9 cellular contexts compared by ENCODE assay signal in the genomic region with DNA sequence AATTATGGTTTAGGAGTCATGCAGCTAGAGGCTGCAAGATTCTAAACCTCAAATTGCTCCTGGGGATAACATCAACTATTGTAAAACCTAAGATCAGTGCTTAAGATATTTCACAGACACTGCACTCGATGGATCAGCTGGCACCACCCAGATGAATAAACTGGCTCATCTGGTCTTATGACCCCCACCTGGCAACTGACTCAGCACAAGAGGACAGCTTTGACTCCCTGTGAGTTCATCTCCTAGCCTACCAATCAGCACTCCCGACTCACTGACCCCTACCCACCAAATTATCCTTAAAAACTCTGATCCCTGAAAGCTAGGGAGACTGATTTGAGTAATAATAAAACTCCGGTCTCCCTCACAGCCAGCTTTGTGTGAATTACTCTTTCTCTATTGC. TPM values are rescaled to one million over a fixed set of nuclear protein-coding genes. Genes with fewer than 3 reads are reported as not detected.
DNase-seq lines count a peak whose midpoint lies in the region; ATAC-seq, FAIRE-seq and TF ChIP-seq lines count a peak whose summit lies in the region.
"Had no signal": no experiment of that assay in that cellular context is flagged by ENCODE, and none has a peak within 500 bp of the region (broad histone marks: within the 10 kb centered on the region; RNA-seq: fewer than 3 reads in every experiment).

No MANE protein-coding gene starts in this region.

- H3K36me3 Mint-ChIP-seq in Caco-2 (ENCODE audit: insufficient read depth, unreplicated experiment), result no peaks in the 10 kb centered on the region
- H3K36me3 Mint-ChIP-seq in neural progenitor cell, result peaks cover 16% of the 10 kb centered on the region

- no TSS peak for BruUV-seq in Caco-2 (replicated peaks; lab: Mats Ljungman, UMichigan)

- no peaks in the 10 kb centered on the region for H3K9me2 ChIP-seq in Karpas-422 (replicated peaks; ENCODE audit: insufficient read depth, low read length)

- H3K27ac Mint-ChIP-seq in Caco-2 (ENCODE audit: unreplicated experiment) (peak overlapping the region; percentile 10), neural progenitor cell (no peak overlapping the region)

- peak overlapping the region; percentile 72 for H3K4me3 ChIP-seq in Caco-2 (ENCODE audit: low read depth, low read length)
- peak overlapping the region; percentile 86 for H3K4me3 ChIP-seq in Karpas-422 (ENCODE audit: low read length)
- no peak overlapping the region for H3K4me3 ChIP-seq in bronchial epithelial cell (ENCODE audit: low read depth, low read length)
- H3K4me3 ChIP-seq in neural progenitor cell, result no peak overlapping the region

- CTCF ChIA-PET in Caco-2 (lab: Charles Lee), result interaction anchor here (1.4 to 2.0 kb wide), 3 partner anchors 412 to 460 kb away, joined by 7 to 14 read pairs (median 14); partner anchors contain the start of gene ZW10

- H3K9me3 Mint-ChIP-seq in Caco-2 (ENCODE audit: unreplicated experiment) (no peaks in the 10 kb centered on the region), neural progenitor cell (no peaks in the 10 kb centered on the region)

- ATAC-seq in GM21360 (IDR thresholded peaks at IDR 0.05; ENCODE audit: unreplicated experiment), result no peak
- no peak for ATAC-seq in HG03139 (IDR thresholded peaks at IDR 0.05; ENCODE audit: unreplicated experiment)

- POLR2A ChIA-PET in Caco-2 (lab: Charles Lee), result interaction anchor here (0.6 to 1.2 kb wide), 4 partner anchors 12 to 412 kb away, joined by 3 to 18 read pairs (median 4); no protein-coding TSS in a partner anchor

- H3K27me3 Mint-ChIP-seq in Caco-2 (ENCODE audit: insufficient read depth, unreplicated experiment) (no peaks in the 10 kb centered on the region), neural progenitor cell (ENCODE audit: insufficient read depth, low read depth) (peaks cover 12% of the 10 kb centered on the region)

- DNase-seq in Caco-2, result no peak
- no peak for DNase-seq in Karpas-422
- DNase-seq in bronchial epithelial cell (ENCODE audit: low read depth), result peak; percentile 31
- DNase-seq in neural progenitor cell (ENCODE audit: low spot score), result no peak
- no peak for DNase-seq in stimulated activated CD4-positive, alpha-beta T cell treated with anti-CD3 and anti-CD28 coated beads, Interleukin-2, amount 100 ng/mL, for 48 hours
- DNase-seq in RCC 7860 (ENCODE audit: low spot score), result no peak

- TF ChIP-seq CTCF in Caco-2 (IDR thresholded peaks at IDR 0.05; ENCODE audit: insufficient read depth in 1 of 2, low read depth in 1 of 2, low read length in 1 of 2, severe bottlenecking in 1 of 2, unreplicated experiment in 1 of 2) (no peak), bronchial epithelial cell (IDR thresholded peaks at IDR 0.05; ENCODE audit: insufficient read depth, low read length, severe bottlenecking) (no peak), neural progenitor cell (IDR thresholded peaks at IDR 0.05) (no peak)

- H3K9me3 ChIP-seq in Caco-2 (no peaks in the 10 kb centered on the region), Karpas-422 (ENCODE audit: low read length) (no peaks in the 10 kb centered on the region), neural progenitor cell (ENCODE audit: low read depth) (no peaks in the 10 kb centered on the region)
- H3K9me3 ChIP-seq: MG63 had no signal

- H3K4me2 ChIP-seq in Karpas-422 (ENCODE audit: low read depth, low read length, poor library complexity, severe bottlenecking) (peak overlapping the region; percentile 73), neural progenitor cell (no peak overlapping the region)

- H3K4me1 ChIP-seq in Caco-2, result peaks cover 10% of the 10 kb centered on the region
- H3K4me1 ChIP-seq in Karpas-422 (ENCODE audit: low read length), result peaks cover 16% of the 10 kb centered on the region
- peaks cover 7% of the 10 kb centered on the region for H3K4me1 ChIP-seq in neural progenitor cell

- H4K20me1 ChIP-seq in Karpas-422 (ENCODE audit: insufficient read depth, low read depth, low read length), result no peaks in the 10 kb centered on the region
- no peaks in the 10 kb centered on the region for H4K20me1 ChIP-seq in neural progenitor cell (ENCODE audit: low read depth)

- no peaks in the 10 kb centered on the region for H3K36me3 ChIP-seq in Caco-2 (ENCODE audit: control insufficient read depth, insufficient read depth, low read length)
- no peaks in the 10 kb centered on the region for H3K36me3 ChIP-seq in Karpas-422 (ENCODE audit: insufficient read depth, low read length)
- H3K36me3 ChIP-seq in bronchial epithelial cell (ENCODE audit: control insufficient read depth, insufficient read depth, low read length), result peaks cover 2% of the 10 kb centered on the region
- no peaks in the 10 kb centered on the region for H3K36me3 ChIP-seq in neural progenitor cell
- H3K36me3 ChIP-seq: MG63 had no signal

- H3F3A ChIP-seq in neural progenitor cell (ENCODE audit: low read depth), result no peaks in the 10 kb centered on the region

- H3K4me1 Mint-ChIP-seq in Caco-2 (ENCODE audit: low read depth, unreplicated experiment) (peaks cover 6% of the 10 kb centered on the region), neural progenitor cell (peaks cover 15% of the 10 kb centered on the region)

- H3K27ac ChIP-seq in Karpas-422 (ENCODE audit: low read length) (no peak overlapping the region), neural progenitor cell (no peak overlapping the region)

- FAIRE-seq in bronchial epithelial cell (lab: Jason Lieb, UNC), result no peak
- FAIRE-seq in RCC 7860 (lab: Jason Lieb, UNC), result no peak

- H2AFZ ChIP-seq in Karpas-422 (ENCODE audit: low read length) (peak overlapping the region; percentile 32; the same call in 1 of the 2 replicates), neural progenitor cell (replicated peaks) (no peak overlapping the region)

- peak overlapping the region; percentile 70 for H3K4me3 Mint-ChIP-seq in Caco-2 (ENCODE audit: unreplicated experiment)
- peak overlapping the region; percentile 88 for H3K4me3 Mint-ChIP-seq in neural progenitor cell

- H3K27me3 ChIP-seq in Caco-2 (replicated peaks; ENCODE audit: control insufficient read depth, insufficient read depth, low read length) (no peaks in the 10 kb centered on the region), Karpas-422 (ENCODE audit: low read length) (no peaks in the 10 kb centered on the region), bronchial epithelial cell (ENCODE audit: control insufficient read depth, insufficient read depth, low read length) (no peaks in the 10 kb centered on the region), neural progenitor cell (peaks cover 18% of the 10 kb centered on the region)
- H3K27me3 ChIP-seq: MG63 had no signal

- intact Hi-C loops in Caco-2 (cut with micrococcal nuclease; ENCODE audit: unreplicated experiment), result no loop called here

- H3K9ac ChIP-seq in Karpas-422 (ENCODE audit: low read length) (peak overlapping the region; percentile 64), neural progenitor cell (no peak overlapping the region)

- peaks cover 10% of the 10 kb centered on the region; the same call in 1 of the 2 replicates for H3K79me2 ChIP-seq in Karpas-422 (ENCODE audit: low read length)
- H3K79me2 ChIP-seq in neural progenitor cell (ENCODE audit: low read depth), result peaks cover 10% of the 10 kb centered on the region

RNA-seq across cellular contexts. Expression of gene TTC12, which starts 0.8 kb away (rescaled TPM):
- 19.4 and 20.8 TPM in 2 replicates for total RNA-seq in Caco-2 (2022)
- 7.2 and 8.6 TPM in 2 replicates for total RNA-seq in Karpas-422 (2014; rRNA removed; shearing (Covaris generic); ENCODE audit: low replicate concordance)
- 12.9 and 32.1 TPM in 2 replicates for total RNA-seq in bronchial epithelial cell
- total RNA-seq in neural progenitor cell (ENCODE audit: low replicate concordance), result 21.8 and 33.4 TPM in 2 replicates

Comparison
In these comparisons a context has a peak if more than half of its experiments do, and no peak if none do; other contexts are left out.
1. H3K4me3 ChIP-seq: peak in Caco-2 (single experiment) and Karpas-422 (single experiment); none in bronchial epithelial cell (single experiment) and neural progenitor cell (single experiment).